In the genomic region with DNA sequence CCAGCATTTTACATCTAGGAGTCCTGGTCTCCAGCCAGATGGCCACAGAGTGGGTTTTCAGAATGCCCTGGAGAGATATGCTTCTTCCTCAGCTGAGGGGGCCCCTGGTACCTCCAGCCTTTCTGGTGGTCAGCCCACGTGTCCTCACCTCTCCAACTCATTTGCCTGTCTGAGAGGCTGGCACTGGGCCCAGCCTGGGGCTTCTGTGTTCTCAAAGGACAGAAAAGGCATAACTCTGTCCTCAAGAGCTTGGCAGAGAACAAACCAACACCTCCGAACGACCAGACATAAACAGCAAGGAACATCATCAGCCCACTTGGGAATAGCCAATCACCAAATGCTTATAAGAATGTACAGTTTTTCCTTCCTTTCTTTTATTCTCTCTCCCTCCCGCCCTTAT, we compare ENCODE assay signal across 1 cellular context.
TF ChIP-seq lines count a peak whose summit lies in the region.

No MANE protein-coding gene starts in this region.

TF ChIP-seq in GM12891, 5 proteins besides CTCF, POLR2A, EP300 and RAD21:
- TF ChIP-seq POLR2AphosphoS5 (IDR thresholded peaks at IDR 0.05; ENCODE audit: low read depth, low read length) (no peak), TAF1 (IDR thresholded peaks at IDR 0.05; ENCODE audit: low read depth, low read length) (no peak), SPI1 (IDR thresholded peaks at IDR 0.05; ENCODE audit: low read depth, low read length) (no peak), POU2F2 (IDR thresholded peaks at IDR 0.05; ENCODE audit: low read depth, low read length) (no peak), PAX5 (IDR thresholded peaks at IDR 0.05; ENCODE audit: insufficient read depth, low read length, severe bottlenecking) (no peak)
